Comparison of ENCODE assay signal across 8 cellular contexts in genomic region chr3:49171119-49171774, GRCh38. TPM values are rescaled to one million over a fixed set of nuclear protein-coding genes. Genes with fewer than 3 reads are reported as not detected.
DNase-seq lines count a peak whose midpoint lies in the region; ATAC-seq, FAIRE-seq and TF ChIP-seq lines count a peak whose summit lies in the region.

TSS of gene KLHDC8B (plus strand) at chr3:49171598. CDS start at chr3:49172770, 1,172 bp downstream.

- dilution Hi-C loops in IMR-90 (cut with HindIII; ENCODE audit: low sequenced_read_pairs, unreplicated experiment), result no loop called here

- H3K27ac ChIP-seq in IMR-90 (ENCODE audit: insufficient read depth, low read length) (peak within 1 kb of the TSS; percentile 66), neuronal stem cell (replicated peaks; ENCODE audit: low read length) (peak within 1 kb of the TSS; percentile 80), stomach smooth muscle (ENCODE audit: low read length) (peak within 1 kb of the TSS; percentile 91)

- peaks cover 32% of the 10 kb centered on the region for H3K9me1 ChIP-seq in IMR-90 (ENCODE audit: insufficient read depth, low read length)

- H3K18ac ChIP-seq in IMR-90 (ENCODE audit: low read depth, low read length) (peak within 1 kb of the TSS; percentile 36), neuronal stem cell (ENCODE audit: low read length) (peak within 1 kb of the TSS; percentile 97)

- H3K36me3 ChIP-seq in IMR-90 (ENCODE audit: control insufficient read depth, insufficient read depth, low read length), result peaks cover 16% of the 10 kb centered on the region; the same call in 1 of the 2 replicates
- H3K36me3 ChIP-seq in neuronal stem cell (replicated peaks in 1 of 2; ENCODE audit: control insufficient read depth in 2 of 2, insufficient read depth in 2 of 2, low read length in 2 of 2), result peaks cover 17 to 22% of the 10 kb centered on the region in 2 donors
- H3K36me3 ChIP-seq in stomach smooth muscle (ENCODE audit: control insufficient read depth in 2 of 2, insufficient read depth in 2 of 2, low read length in 2 of 2), result peaks cover 14 to 19% of the 10 kb centered on the region in 2 donors

- H2BK20ac ChIP-seq in IMR-90 (ENCODE audit: low read depth, low read length), result no peak within 1 kb of the TSS

- TF ChIP-seq POLR2A in IMR-90 (IDR thresholded peaks at IDR 0.05; ENCODE audit: low read depth, low read length), result no peak

- H3K14ac ChIP-seq in IMR-90 (replicated peaks; ENCODE audit: low read depth, low read length), result peak within 1 kb of the TSS; percentile 69
- H3K14ac ChIP-seq in neuronal stem cell (ENCODE audit: low read length), result no peak within 1 kb of the TSS

- H3K9ac ChIP-seq in IMR-90 (ENCODE audit: low read depth, low read length) (peak within 1 kb of the TSS; percentile 72), neuronal stem cell (ENCODE audit: low read depth, low read length, poor library complexity) (peak within 1 kb of the TSS; percentile 90), stomach smooth muscle (ENCODE audit: low read length in 2 of 2) (peak within 1 kb of the TSS; percentile 83 to 90)

- H3K27me3 Mint-ChIP-seq in activated naive CD4-positive, alpha-beta T cell treated with anti-CD3 and anti-CD28 coated beads for 36 hours (ENCODE audit: low read depth), result no peaks in the 10 kb centered on the region

- TF ChIP-seq CTCF in IMR-90 (conservative IDR thresholded peaks at IDR 0.05; ENCODE audit: low read depth, low read length), result peak; percentile 87

- no peaks in the 10 kb centered on the region for H3K36me3 Mint-ChIP-seq in activated naive CD4-positive, alpha-beta T cell treated with anti-CD3 and anti-CD28 coated beads for 36 hours (ENCODE audit: low read depth)

- H3K9me3 Mint-ChIP-seq in activated naive CD4-positive, alpha-beta T cell treated with anti-CD3 and anti-CD28 coated beads for 36 hours, result no peaks in the 10 kb centered on the region

- CTCF ChIA-PET in IMR-90 (lab: Yijun Ruan, JAX), result interaction anchor here (0.5 to 1.7 kb wide), 12 partner anchors 9 to 393 kb away, joined by 3 to 6 read pairs (median 4); partner anchors contain the start of gene QRICH1
- CTCF ChIA-PET in activated naive CD4-positive, alpha-beta T cell treated with anti-CD3 and anti-CD28 coated beads for 36 hours (lab: Charles Lee), result interaction anchor here (0.6 to 4.1 kb wide), 21 partner anchors 8 to 866 kb away, joined by 3 to 28 read pairs (median 4); partner anchors contain the start of genes QRICH1 and USP19

- H3K4me3 ChIP-seq in IMR-90 (ENCODE audit: insufficient read depth, low read depth, low read length) (peak within 1 kb of the TSS; percentile 50), neuronal stem cell (ENCODE audit: low read length in 2 of 2) (peak within 1 kb of the TSS; percentile 86 to 92), stomach smooth muscle (ENCODE audit: low read length in 2 of 2) (peak within 1 kb of the TSS; percentile 68 to 90)

- H2BK5ac ChIP-seq in IMR-90 (ENCODE audit: low read depth, low read length, poor library complexity, severe bottlenecking) (peak within 1 kb of the TSS; percentile 59), neuronal stem cell (ENCODE audit: low read length) (peak within 1 kb of the TSS; percentile 93)

- peak within 1 kb of the TSS; percentile 46; the same call in 1 of the 2 replicates for H3K23ac ChIP-seq in IMR-90 (ENCODE audit: low read depth, low read length)
- H3K23ac ChIP-seq in neuronal stem cell (ENCODE audit: low read depth, low read length, poor library complexity), result peak within 1 kb of the TSS; percentile 82

- H3K56ac ChIP-seq in IMR-90 (ENCODE audit: extremely low read depth, insufficient read depth, low read length), result no peak within 1 kb of the TSS

- H3K4ac ChIP-seq in IMR-90 (ENCODE audit: low read depth, low read length) (peak within 1 kb of the TSS; percentile 58), neuronal stem cell (ENCODE audit: low read length) (no peak within 1 kb of the TSS)

- 1% methylated on average over 28 of the region's 57 CpGs; no CpG with 5 or more reads in 1 of the 2 experiments for WGBS in IMR-90 (ENCODE audit: extremely low coverage in 2 of 2, insufficient read length in 1 of 2), 2 experiments
- no CpG with 5 or more reads among the region's 57 CpGs for WGBS in neuronal stem cell (ENCODE audit: extremely low coverage in 2 of 2, insufficient read length in 2 of 2, insufficient replicate concordance in 1 of 2), 2 donors

- H3K27me3 ChIP-seq in IMR-90 (ENCODE audit: control insufficient read depth, insufficient read depth, low read length), result no peaks in the 10 kb centered on the region
- peaks cover 0 to 2% (median 0%) of the 10 kb centered on the region in 3 experiments for H3K27me3 ChIP-seq in neuronal stem cell (ENCODE audit: control insufficient read depth in 3 of 3, insufficient read depth in 3 of 3, low read depth in 1 of 3, low read length in 3 of 3)
- H3K27me3 ChIP-seq in stomach smooth muscle (ENCODE audit: control insufficient read depth in 1 of 2, insufficient read depth in 2 of 2, low read length in 2 of 2), result no peaks in the 10 kb centered on the region

- FAIRE-seq in frontal cortex (lab: Jason Lieb, UNC), result no peak

- peak within 1 kb of the TSS; percentile 76 for H2BK12ac ChIP-seq in neuronal stem cell (ENCODE audit: low read length)

- H2BK120ac ChIP-seq in IMR-90 (ENCODE audit: low read depth, low read length) (peak within 1 kb of the TSS; percentile 67; the same call in 1 of the 2 replicates), neuronal stem cell (ENCODE audit: low read depth, low read length) (no peak within 1 kb of the TSS)

- peaks cover 9% of the 10 kb centered on the region for H3K4me1 Mint-ChIP-seq in activated naive CD4-positive, alpha-beta T cell treated with anti-CD3 and anti-CD28 coated beads for 36 hours (ENCODE audit: low read depth)

- peak within 1 kb of the TSS; percentile 69; the same call in 1 of the 3 replicates for H2BK15ac ChIP-seq in IMR-90 (ENCODE audit: low read depth, low read length)
- peak within 1 kb of the TSS; percentile 93 for H2BK15ac ChIP-seq in neuronal stem cell (ENCODE audit: low read length)

- POLR2A ChIA-PET in IMR-90 (lab: Charles Lee; ENCODE audit: unreplicated experiment), result interaction anchor here (0.7 kb wide), 1 partner anchor 155 kb away, joined by 3 read pairs; no protein-coding TSS in a partner anchor

- peak within 1 kb of the TSS; percentile 96 for H2AK9ac ChIP-seq in IMR-90 (replicated peaks; ENCODE audit: low read depth, low read length, poor library complexity)

- H3K27ac Mint-ChIP-seq in activated naive CD4-positive, alpha-beta T cell treated with anti-CD3 and anti-CD28 coated beads for 36 hours, result no peak within 1 kb of the TSS

- DNase-seq in NCI-H524 (lab: John Stamatoyannopoulos, UW) (peak; percentile 61 to 75), NCI-H524 treated with DMSO at 0.1 percent for 48 hours (lab: John Stamatoyannopoulos, UW) (no peak), IMR-90 (peak; percentile 81), SK-MEL-5 (ENCODE audit: low read depth, low spot score) (peak; percentile 80), frontal cortex (ENCODE audit: low spot score in 2 of 2) (peak; percentile 78 to 84), neuronal stem cell (ENCODE audit: low spot score) (peak; percentile 89)
- peak; percentile 88 for DNase-seq in activated naive CD4-positive, alpha-beta T cell treated with anti-CD3 and anti-CD28 coated beads for 36 hours

- H3K4me1 ChIP-seq in IMR-90 (ENCODE audit: control insufficient read depth, insufficient read depth, low read length) (peaks cover 26% of the 10 kb centered on the region), neuronal stem cell (ENCODE audit: control insufficient read depth in 2 of 2, insufficient read depth in 1 of 2, low read depth in 1 of 2, low read length in 2 of 2) (peaks cover 28 to 32% of the 10 kb centered on the region in 2 donors), stomach smooth muscle (ENCODE audit: control insufficient read depth, insufficient read depth, low read length) (peaks cover 52% of the 10 kb centered on the region)

- H3K79me1 ChIP-seq in IMR-90 (ENCODE audit: low read depth in 1 of 2, low read length in 2 of 2) (peaks cover 12 to 49% of the 10 kb centered on the region in 2 experiments; a peak in 3 of 4 replicates), neuronal stem cell (ENCODE audit: low read depth, low read length) (peaks cover 11% of the 10 kb centered on the region)

- H4K5ac ChIP-seq in IMR-90 (ENCODE audit: low read depth, low read length), result peak within 1 kb of the TSS; percentile 71

- H2AFZ ChIP-seq in IMR-90 (replicated peaks; ENCODE audit: low read length, poor library complexity) (peak within 1 kb of the TSS; percentile 98), neuronal stem cell (ENCODE audit: low read length) (peak within 1 kb of the TSS; percentile 96)

- intact Hi-C loops in IMR-90 (cut with micrococcal nuclease), result loop anchor here (1.0 to 5.0 kb wide), 3 partner anchors 106 to 278 kb away; partner anchors contain the start of gene C3orf62
- intact Hi-C loops in activated naive CD4-positive, alpha-beta T cell treated with anti-CD3 and anti-CD28 coated beads for 36 hours (cut with micrococcal nuclease), result loop anchor here (1.0 to 5.0 kb wide), 6 partner anchors 66 to 299 kb away; partner anchors contain the start of genes C3orf62, DAG1, QRICH1 and USP4

- peak within 1 kb of the TSS; percentile 83 for H4K91ac ChIP-seq in IMR-90 (ENCODE audit: insufficient read depth, low read depth, low read length)
- no peak within 1 kb of the TSS for H4K91ac ChIP-seq in neuronal stem cell (ENCODE audit: low read depth, low read length, poor library complexity)

- H3K4me2 ChIP-seq in IMR-90 (ENCODE audit: low read depth, low read length) (peak within 1 kb of the TSS; percentile 81), neuronal stem cell (ENCODE audit: insufficient read depth, low read length, poor library complexity, severe bottlenecking) (peak within 1 kb of the TSS; percentile 92)

- peak within 1 kb of the TSS; percentile 67 for H3K4me3 Mint-ChIP-seq in activated naive CD4-positive, alpha-beta T cell treated with anti-CD3 and anti-CD28 coated beads for 36 hours

- H4K20me1 ChIP-seq in IMR-90 (ENCODE audit: insufficient read depth, low read length), result no peaks in the 10 kb centered on the region

- in situ Hi-C loops in IMR-90 (cut with MboI; ENCODE audit: low sequenced_read_pairs), result loop anchor here (25.0 kb wide), 1 partner anchor 266 kb away; the partner anchor contains the start of gene NICN1
- in situ Hi-C loops in SK-MEL-5 (cut with HindIII; ENCODE audit: low pct_unique_long_range_greater_than_20kb, low sequenced_read_pairs), result no loop called here

- TF ChIP-seq RAD21 in IMR-90 (IDR thresholded peaks at IDR 0.05; ENCODE audit: low read length), result peak; percentile 58

- H2AK5ac ChIP-seq in IMR-90 (ENCODE audit: low read depth, low read length) (peak within 1 kb of the TSS; percentile 63; the same call in 1 of the 2 replicates), neuronal stem cell (ENCODE audit: low read depth, low read length) (peak within 1 kb of the TSS; percentile 12)

- H4K8ac ChIP-seq in IMR-90 (ENCODE audit: low read depth in 2 of 2, low read length in 2 of 2), result peak within 1 kb of the TSS; percentile 87 to 90
- H4K8ac ChIP-seq in neuronal stem cell (ENCODE audit: low read depth, low read length), result no peak within 1 kb of the TSS

- no TSS peak for BruUV-seq in IMR-90 (replicated peaks; lab: Mats Ljungman, UMichigan)

- ATAC-seq in IMR-90 (ENCODE audit: low read depth), result peak; percentile 95

- no peaks in the 10 kb centered on the region for H3K9me3 ChIP-seq in IMR-90 (ENCODE audit: control insufficient read depth, insufficient read depth, low read length)
- H3K9me3 ChIP-seq in neuronal stem cell (replicated peaks in 1 of 2; ENCODE audit: control insufficient read depth in 2 of 2, insufficient read depth in 1 of 2, low read depth in 1 of 2, low read length in 2 of 2), result peaks cover 0 to 2% of the 10 kb centered on the region in 2 donors
- H3K9me3 ChIP-seq in stomach smooth muscle (ENCODE audit: control insufficient read depth in 2 of 2, low read length in 2 of 2), result no peaks in the 10 kb centered on the region

RNA-seq across cellular contexts. Expression of gene KLHDC8B, which starts in this region (rescaled TPM):
- 16.1 and 16.5 TPM in 2 replicates for total RNA-seq in IMR-90 (2012; rRNA removed)
- 16.3 and 17.4 TPM in 2 replicates for polyA plus RNA-seq in IMR-90 (2012; rRNA removed)
- polyA plus RNA-seq in IMR-90 (2012; cell fraction: cytosol; rRNA removed), result 18.0 and 20.1 TPM in 2 replicates
- 33.2 and 39.4 TPM in 2 replicates for polyA plus RNA-seq in IMR-90 (2012; cell fraction: nucleus; rRNA removed; ENCODE audit: low replicate concordance)
- 12.2 and 15.8 TPM in 2 replicates for total RNA-seq in SK-MEL-5 (2014; rRNA removed; shearing (Covaris generic))
- polyA plus RNA-seq in SK-MEL-5 (2015; cell fraction: cytosol; rRNA removed), result 10.7 and 10.9 TPM in 2 replicates
- 20.9 and 28.4 TPM in 2 replicates for polyA plus RNA-seq in SK-MEL-5 (2015; cell fraction: nucleus; rRNA removed)
- total RNA-seq in activated naive CD4-positive, alpha-beta T cell treated with anti-CD3 and anti-CD28 coated beads for 36 hours, result 1 to 10 TPM; 1.8 to 2.4 TPM
- total RNA-seq in frontal cortex, result 16.3 TPM
- 44.7 TPM for polyA plus RNA-seq in neuronal stem cell (2013, experiment 1 of 2)
- polyA plus RNA-seq in neuronal stem cell (2013, experiment 2 of 2), result 43.9 TPM
